ENCODE assay signal across 7 cellular contexts in the genomic region with DNA sequence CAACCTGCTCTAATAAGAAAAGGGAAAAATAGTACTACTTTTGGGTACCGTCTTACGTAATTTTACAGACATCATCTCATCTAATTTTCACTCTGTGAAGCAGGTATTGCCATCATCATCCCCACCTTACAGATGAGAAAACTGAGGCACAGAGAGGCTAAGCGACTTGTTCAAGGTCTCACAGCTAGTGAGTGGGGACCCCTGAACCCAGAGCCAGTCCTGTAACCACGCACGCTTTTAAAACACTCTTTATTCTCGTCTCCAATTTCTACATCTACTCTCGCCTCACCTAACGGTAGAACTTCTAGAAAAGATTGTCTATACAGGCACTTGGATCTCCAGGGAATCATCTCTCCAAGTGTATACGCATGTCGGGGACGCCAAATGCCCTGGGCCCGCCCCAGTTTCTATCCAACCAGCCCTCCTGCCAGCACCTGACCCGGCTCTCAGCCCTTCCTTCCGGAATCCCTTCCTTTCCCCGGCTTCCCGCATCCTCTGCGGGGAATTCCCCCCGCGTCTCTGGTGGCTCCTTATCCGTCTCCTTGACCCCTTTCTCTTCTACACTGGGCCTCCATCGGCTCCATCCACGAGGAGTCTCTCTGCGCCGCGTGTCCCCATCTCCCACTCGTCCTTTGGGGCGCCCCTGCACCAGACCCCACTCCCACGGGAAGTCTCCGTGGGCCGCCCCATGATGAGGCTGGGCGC. TPM values are rescaled to one million over a fixed set of nuclear protein-coding genes. Genes with fewer than 3 reads are reported as not detected.
DNase-seq lines count a peak whose midpoint lies in the region; ATAC-seq, FAIRE-seq and TF ChIP-seq lines count a peak whose summit lies in the region.

No MANE protein-coding gene starts in this region.

- peak overlapping the region; percentile 7 for H3K14ac ChIP-seq in H1 (ENCODE audit: insufficient read length)

- no peak overlapping the region for H3K23ac ChIP-seq in H1 (ENCODE audit: insufficient read length)

- H3K23me2 ChIP-seq in H1 (ENCODE audit: low read depth, low read length): peaks cover 3% of the 10 kb centered on the region; the same call in 1 of the 2 replicates

- peak overlapping the region; percentile 51 to 81 (median 64) for H3K4me3 ChIP-seq in H1 (ENCODE audit: extremely low read depth in 1 of 4, insufficient read depth in 2 of 4, low read depth in 3 of 4, low read length in 4 of 4)
- H3K4me3 ChIP-seq in mucosa of rectum (ENCODE audit: low read length in 2 of 2): peak overlapping the region; percentile 73 to 77
- peak overlapping the region; percentile 59 to 89 for H3K4me3 ChIP-seq in vagina

- no peak overlapping the region for H2BK20ac ChIP-seq in H1 (ENCODE audit: low read length)

- no peak for TF ChIP-seq POLR2A in H1 (IDR thresholded peaks at IDR 0.05; ENCODE audit: control extremely low read depth in 1 of 2, low read depth in 2 of 2, low read length in 2 of 2)
- TF ChIP-seq POLR2A in vagina (IDR thresholded peaks at IDR 0.05): no peak

- no peak for TF ChIP-seq RAD21 in H1 (IDR thresholded peaks at IDR 0.05 in 1 of 2, conservative IDR thresholded peaks at IDR 0.05 in 1 of 2; ENCODE audit: low read depth in 2 of 2, low read length in 2 of 2)

- peak overlapping the region; percentile 85 for H3K18ac ChIP-seq in H1 (ENCODE audit: extremely low read depth, low read length)

- H3K4me2 ChIP-seq in H1 (ENCODE audit: insufficient read depth in 1 of 2, low read depth in 2 of 2, low read length in 2 of 2): peak overlapping the region; percentile 77 to 91

- peak overlapping the region; percentile 47 for H4K91ac ChIP-seq in H1 (replicated peaks; ENCODE audit: insufficient read length, low read length)

- H2BK5ac ChIP-seq in H1 (ENCODE audit: low read depth, low read length): no peak overlapping the region; the same call in 1 of the 2 replicates

- no peaks in the 10 kb centered on the region for H3K79me2 ChIP-seq in H1 (ENCODE audit: control insufficient read depth in 1 of 2, insufficient read depth in 2 of 2, low read length in 2 of 2)

- no peaks in the 10 kb centered on the region for H4K20me1 ChIP-seq in H1 (replicated peaks in 1 of 2; ENCODE audit: control insufficient read depth in 1 of 2, insufficient read depth in 2 of 2, low read length in 2 of 2)

- peak overlapping the region; percentile 32; the same call in 1 of the 2 replicates for H2BK15ac ChIP-seq in H1 (ENCODE audit: low read length)

- peak; percentile 14 for DNase-seq in SW480 (ENCODE audit: low spot score)
- DNase-seq in H1 (ENCODE audit: low read depth in 1 of 2, low spot score in 2 of 2): peak in 1 of 2 experiments; percentile 62
- DNase-seq in vagina (ENCODE audit: extremely low spot score in 2 of 2): no peak
- DNase-seq in HEK293T (ENCODE audit: extremely low spot score): no peak

- CTCF ChIA-PET in H1 (lab: Charles Lee; ENCODE audit: partially characterized antibody) (interaction anchor here (1.0 to 2.2 kb wide), 4 partner anchors 11 to 59 kb away, joined by 3 to 8 read pairs (median 6); no protein-coding TSS in a partner anchor), HEK293T (lab: Yijun Ruan, JAX) (interaction anchor here (1.1 kb wide), 1 partner anchor 8 kb away, joined by 4 read pairs; no protein-coding TSS in a partner anchor)

- TF ChIP-seq EP300 in H1 (IDR thresholded peaks at IDR 0.05; ENCODE audit: borderline replicate concordance in 1 of 2, low read depth in 2 of 2, low read length in 2 of 2): no peak

- no peak for FAIRE-seq in H1 (lab: Jason Lieb, UNC)

- H3K79me1 ChIP-seq in H1 (ENCODE audit: low read depth, low read length): no peaks in the 10 kb centered on the region

- no peak overlapping the region for H2BK120ac ChIP-seq in H1 (replicated peaks; ENCODE audit: low read depth, low read length)

- H3K27me3 ChIP-seq in H1 (replicated peaks in 1 of 4; ENCODE audit: control insufficient read depth in 3 of 4, extremely low read depth in 1 of 4, insufficient read depth in 3 of 4, low read length in 3 of 4) (peaks cover 0 to 6% (median 2%) of the 10 kb centered on the region in 4 experiments; a peak in 1 of 7 replicates), mucosa of rectum (ENCODE audit: control insufficient read depth in 2 of 2, insufficient read depth in 2 of 2, low read length in 2 of 2) (no peaks in the 10 kb centered on the region), vagina (no peaks in the 10 kb centered on the region)

- H3K4ac ChIP-seq in H1 (replicated peaks; ENCODE audit: insufficient read length, low read depth, low read length): no peak overlapping the region

- peaks cover 0 to 23% (median 13%) of the 10 kb centered on the region in 4 experiments; a peak in 6 of 7 replicates for H3K4me1 ChIP-seq in H1 (replicated peaks in 1 of 4; ENCODE audit: control insufficient read depth in 3 of 4, insufficient read depth in 4 of 4, low read length in 3 of 4)
- H3K4me1 ChIP-seq in mucosa of rectum (ENCODE audit: control insufficient read depth in 2 of 2, insufficient read depth in 2 of 2, low read length in 2 of 2): peaks cover 12 to 16% of the 10 kb centered on the region in 2 donors
- peaks cover 32% of the 10 kb centered on the region for H3K4me1 ChIP-seq in vagina

- H3K9ac ChIP-seq in H1 (replicated peaks in 1 of 4; ENCODE audit: extremely low read depth in 1 of 4, low read depth in 3 of 4, low read length in 3 of 4) (peak overlapping the region in 1 of 4 experiments; percentile 28; a peak in 4 of 7 replicates), mucosa of rectum (ENCODE audit: low read depth in 1 of 2, low read length in 2 of 2) (peak overlapping the region; percentile 75 to 79)

- 29% methylated on average over 28 of the region's 31 CpGs; no CpG with 5 or more reads in 1 of the 2 experiments for WGBS in H1 (ENCODE audit: extremely low coverage in 1 of 2, insufficient coverage in 1 of 2, insufficient read length in 1 of 2, insufficient replicate concordance in 2 of 2, low coverage in 1 of 2, low lambda C conversion rate in 2 of 2, missing lambda C conversion rate in 1 of 2), 2 experiments

- POLR2A ChIA-PET in H1 (lab: Charles Lee; ENCODE audit: partially characterized antibody) (interaction anchor here (1.0 to 2.2 kb wide), 3 partner anchors 11 to 59 kb away, joined by 3 to 14 read pairs (median 4); no protein-coding TSS in a partner anchor), HEK293T (lab: Yijun Ruan, JAX) (interaction anchor here (0.7 to 1.2 kb wide), 7 partner anchors 8 to 214 kb away, joined by 3 to 4 read pairs (median 3); a partner anchor contains a TSS)

- no peak overlapping the region for H2BK12ac ChIP-seq in H1 (ENCODE audit: low read depth, low read length)

- intact Hi-C loops in vagina (cut with DNase I): no loop called here

- H4K5ac ChIP-seq in H1 (ENCODE audit: insufficient read length, low read depth, low read length): no peak overlapping the region

- 0 out of 2 replicates have a peak overlapping the region, but pooled peaks have one; percentile 88 for H2AK5ac ChIP-seq in H1 (ENCODE audit: low read depth, low read length)

- H3K27ac ChIP-seq in H1 (ENCODE audit: low read depth, low read length): no peak overlapping the region; the same call in 1 of the 2 replicates
- H3K27ac ChIP-seq in mucosa of rectum (ENCODE audit: low read depth in 2 of 2, low read length in 2 of 2): peak overlapping the region; percentile 73 to 87
- H3K27ac ChIP-seq in vagina: peak overlapping the region; percentile 82

- H3K56ac ChIP-seq in H1 (replicated peaks; ENCODE audit: insufficient read length, low read depth, low read length): peak overlapping the region; percentile 59

- H3K36me3 ChIP-seq in H1 (ENCODE audit: control insufficient read depth in 2 of 4, insufficient read depth in 4 of 4, low read length in 3 of 4) (no peaks in the 10 kb centered on the region; a peak in 1 of 8 replicates), mucosa of rectum (ENCODE audit: control insufficient read depth in 2 of 2, insufficient read depth in 2 of 2, low read length in 2 of 2) (no peaks in the 10 kb centered on the region), vagina (no peaks in the 10 kb centered on the region)

- TF ChIP-seq CTCF in H1 (IDR thresholded peaks at IDR 0.05; ENCODE audit: control extremely low read depth in 1 of 3, insufficient read depth in 1 of 3, low read depth in 1 of 3, low read length in 3 of 3) (no peak), vagina (IDR thresholded peaks at IDR 0.05) (no peak)

- no peaks in the 10 kb centered on the region for H3K9me3 ChIP-seq in H1 (ENCODE audit: insufficient read depth in 2 of 2, low read depth in 1 of 2, low read length in 1 of 2)
- H3K9me3 ChIP-seq in mucosa of rectum (ENCODE audit: control insufficient read depth in 2 of 2, low read length in 2 of 2): no peaks in the 10 kb centered on the region
- no peaks in the 10 kb centered on the region for H3K9me3 ChIP-seq in vagina

- H2AFZ ChIP-seq in H1 (ENCODE audit: low read length): peak overlapping the region; percentile 4; the same call in 1 of the 2 replicates

- ATAC-seq in GM21619 (IDR thresholded peaks at IDR 0.05; ENCODE audit: unreplicated experiment) (peak; percentile 3), HG02571 (IDR thresholded peaks at IDR 0.05; ENCODE audit: unreplicated experiment) (no peak)

- H4K8ac ChIP-seq in H1 (ENCODE audit: extremely low read depth, insufficient read depth, low read length): peak overlapping the region; percentile 82

TF ChIP-seq in H1, 55 proteins besides CTCF, POLR2A, EP300 and RAD21 (continues in another document):
- no peak for TF ChIP-seq POLR2AphosphoS5 (IDR thresholded peaks at IDR 0.05; ENCODE audit: low read depth, low read length)

TF ChIP-seq in HEK293T, 16 proteins besides CTCF, POLR2A, EP300 and RAD21 (continues in another document):
- TF ChIP-seq ARNT (IDR thresholded peaks at IDR 0.05): no peak
- TF ChIP-seq SUZ12 (IDR thresholded peaks at IDR 0.05): no peak

RNA-seq across cellular contexts. Expression of a gene that starts 1.6 kb away (rescaled TPM):
- total RNA-seq in H1 (2021; fragmentation: NEBNext Ultra II Directional; extraction: Animal tissue kit (Norgen Biotek cat#: 25700)): 1.5 and 1.6 TPM in 2 replicates
- 3.1 and 3.2 TPM in 2 replicates for polyA plus RNA-seq in H1 (2011; rRNA removed)
- polyA plus RNA-seq in H1 (2011; cell fraction: cytosol; rRNA removed): 4.9 TPM
- polyA plus RNA-seq in H1 (2011; cell fraction: nucleus; rRNA removed): 7.4 TPM
- polyA plus RNA-seq in H1 (2012, experiment 1 of 2): 1.8 to 3.0 TPM (median 2.2 TPM) in 4 replicates
- polyA plus RNA-seq in H1 (2012, experiment 2 of 2): 0.80 TPM
- 1.2 TPM for polyA plus RNA-seq in H1 (2013, experiment 1 of 2)
- polyA plus RNA-seq in H1 (2013, experiment 2 of 2): 1.1 TPM
- 4.5 and 4.6 TPM in 2 replicates for polyA minus RNA-seq in H1 (2011; rRNA and poly(A)+ RNA removed)
- 1.6 TPM for polyA minus RNA-seq in H1 (2011; cell fraction: cytosol; rRNA and poly(A)+ RNA removed)
- polyA minus RNA-seq in H1 (2011; cell fraction: nucleus; rRNA and poly(A)+ RNA removed): 6.9 TPM
- total RNA-seq in vagina: 6.9 TPM

RNA-seq across cellular contexts. Expression of a gene that starts 51.2 kb away (rescaled TPM):
- 30.2 and 31.8 TPM in 2 replicates for total RNA-seq in H1 (2021; fragmentation: NEBNext Ultra II Directional; extraction: Animal tissue kit (Norgen Biotek cat#: 25700))
- polyA plus RNA-seq in H1 (2011; rRNA removed): 28.2 and 31.0 TPM in 2 replicates
- polyA plus RNA-seq in H1 (2011; cell fraction: cytosol; rRNA removed): 25.8 TPM
- 48.1 TPM for polyA plus RNA-seq in H1 (2011; cell fraction: nucleus; rRNA removed)
- 26.2 to 35.4 TPM (median 31.5 TPM) in 4 replicates for polyA plus RNA-seq in H1 (2012, experiment 1 of 2)
- polyA plus RNA-seq in H1 (2012, experiment 2 of 2): 29.9 TPM
- 24.5 TPM for polyA plus RNA-seq in H1 (2013, experiment 1 of 2)
- 23.1 TPM for polyA plus RNA-seq in H1 (2013, experiment 2 of 2)
- 26.6 and 43.7 TPM in 2 replicates for polyA minus RNA-seq in H1 (2011; rRNA and poly(A)+ RNA removed)
- polyA minus RNA-seq in H1 (2011; cell fraction: cytosol; rRNA and poly(A)+ RNA removed): 16.2 TPM
- polyA minus RNA-seq in H1 (2011; cell fraction: nucleus; rRNA and poly(A)+ RNA removed): 28.2 TPM
- total RNA-seq in vagina: 44.9 TPM
